16 cellular contexts compared by ENCODE assay signal in the genomic region with DNA sequence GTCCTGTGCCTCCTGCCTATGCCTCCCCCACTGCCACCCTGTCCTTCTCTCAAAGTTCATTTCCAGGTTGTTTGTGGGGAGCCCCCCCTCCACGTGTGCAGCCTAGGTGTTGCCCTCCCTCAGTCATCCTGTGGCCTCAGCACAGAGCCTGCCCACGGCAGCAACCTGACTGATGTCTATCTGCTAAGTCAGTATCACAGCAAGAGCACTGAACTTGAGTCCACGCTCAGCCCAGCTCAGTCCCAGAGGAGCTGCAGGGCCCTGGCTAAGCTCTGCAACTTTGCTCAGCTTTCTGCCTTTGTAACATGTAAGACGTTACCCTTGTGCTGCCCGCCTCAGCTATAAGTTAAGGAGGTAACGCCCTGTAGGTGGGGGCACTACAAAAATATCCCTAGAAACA. TPM values are rescaled to one million over a fixed set of nuclear protein-coding genes. Genes with fewer than 3 reads are reported as not detected.
DNase-seq lines count a peak whose midpoint lies in the region; ATAC-seq and TF ChIP-seq lines count a peak whose summit lies in the region.
"Had no signal": no experiment of that assay in that cellular context is flagged by ENCODE, and none has a peak within 500 bp of the region (broad histone marks: within the 10 kb centered on the region; RNA-seq: fewer than 3 reads in every experiment).

No MANE protein-coding gene starts in this region.

- peak overlapping the region; percentile 99 for H3K27ac Mint-ChIP-seq in T-helper 17 cell

- in situ Hi-C loops in GM13976 (cut with MboI; ENCODE audit: low sequenced_read_pairs, unreplicated experiment): no loop called here

- H3K4me1 Mint-ChIP-seq in T-helper 17 cell: peaks cover 71% of the 10 kb centered on the region

- H3K27me3 Mint-ChIP-seq in T-helper 17 cell: no peaks in the 10 kb centered on the region

- TF ChIP-seq CTCF in GM13976 (IDR thresholded peaks at IDR 0.05; ENCODE audit: borderline replicate concordance, control extremely low read depth, extremely low read depth, insufficient read depth, missing control alignments): no peak

- H3K4me3 Mint-ChIP-seq in T-helper 17 cell: peak overlapping the region; percentile 60
- H3K4me3 Mint-ChIP-seq: WTC11 had no signal

- H3K27ac ChIP-seq in layer of hippocampus (ENCODE audit: low read depth, low read length): peak overlapping the region; percentile 54
- peak overlapping the region; percentile 73 for H3K27ac ChIP-seq in temporal lobe (ENCODE audit: low read depth, low read length)
- H3K27ac ChIP-seq: left lung, suprapubic skin had no signal

- DNase-seq in activated effector memory CD4-positive, alpha-beta T cell treated with Interleukin-2 at 50 U/mL for 16 hours: peak; percentile 37
- DNase-seq in activated effector memory CD4-positive, alpha-beta T cell treated with anti-CD3 and anti-CD28 coated beads, Interleukin-2, amount 50 U/mL, for 16 hours: no peak
- DNase-seq in T-helper 17 cell: no peak
- no peak for DNase-seq in GM13976 (ENCODE audit: low spot score)
- no peak for DNase-seq in LoVo (ENCODE audit: low spot score)
- no peak for DNase-seq in NCI-H1436 (lab: John Stamatoyannopoulos, UW)
- DNase-seq: hippocampal formation, left lung, NCI-H187, NCI-H510A treated with DMSO at 0.1 percent for 48 hours, retina, SW 1271 had no signal

- no peaks in the 10 kb centered on the region for H3K9me3 ChIP-seq in T-helper 17 cell (ENCODE audit: control insufficient read depth, low read length, poor library complexity, severe bottlenecking)
- H3K9me3 ChIP-seq: left lung, suprapubic skin had no signal

- H3K27me3 ChIP-seq in layer of hippocampus (ENCODE audit: control insufficient read depth, insufficient read depth, low read length): no peaks in the 10 kb centered on the region
- H3K27me3 ChIP-seq: left lung, suprapubic skin had no signal

- ATAC-seq in T-helper 17 cell: no peak
- ATAC-seq: left lung, WTC11 had no signal

- peaks cover 5% of the 10 kb centered on the region for H3K36me3 Mint-ChIP-seq in T-helper 17 cell (ENCODE audit: low read depth)
- H3K36me3 Mint-ChIP-seq: WTC11 had no signal

RNA-seq across cellular contexts. Expression of gene FAM53B, which starts 28.7 kb away (rescaled TPM):
- total RNA-seq in T-helper 17 cell (10 to 100 TPM; 68.5 to 69.2 TPM), temporal lobe (17.0 TPM)
